8 cellular contexts compared by ENCODE assay signal in genomic region chr9:34123682-34124081, GRCh38.
A peak's percentile ranks its signal among the peaks of the same experiment; 100 is the strongest.
DNase-seq lines count a peak whose midpoint lies in the region; ATAC-seq lines count a peak whose summit lies in the region.

No MANE protein-coding gene starts in this region.

- no peaks in the 10 kb centered on the region for H3K27me3 Mint-ChIP-seq in activated naive CD4-positive, alpha-beta T cell treated with anti-CD3 and anti-CD28 coated beads, Interleukin-2, amount 50 U/mL, for 24 hours

- H3K27ac Mint-ChIP-seq in activated naive CD4-positive, alpha-beta T cell treated with anti-CD3 and anti-CD28 coated beads, Interleukin-2, amount 50 U/mL, for 24 hours: peak overlapping the region; percentile 76

- no peaks in the 10 kb centered on the region for H3K9me3 Mint-ChIP-seq in activated naive CD4-positive, alpha-beta T cell treated with anti-CD3 and anti-CD28 coated beads, Interleukin-2, amount 50 U/mL, for 24 hours

- DNase-seq in pons (ENCODE audit: low spot score) (peak; percentile 81), islet precursor cell (no peak), DMS79 treated with DMSO at 0.1 percent for 48 hours (lab: John Stamatoyannopoulos, UW) (no peak), NCI-H1930 (lab: John Stamatoyannopoulos, UW) (no peak), DMS 273 (lab: John Stamatoyannopoulos, UW; ENCODE audit: unreplicated experiment) (no peak)

- H3K4me1 Mint-ChIP-seq in activated naive CD4-positive, alpha-beta T cell treated with anti-CD3 and anti-CD28 coated beads, Interleukin-2, amount 50 U/mL, for 24 hours: peaks cover 58% of the 10 kb centered on the region

- ATAC-seq in GM18867 (IDR thresholded peaks at IDR 0.05; ENCODE audit: unreplicated experiment) (peak; percentile 42), HG03565 (IDR thresholded peaks at IDR 0.05; ENCODE audit: unreplicated experiment) (peak; percentile 32)

- H3K36me3 Mint-ChIP-seq in activated naive CD4-positive, alpha-beta T cell treated with anti-CD3 and anti-CD28 coated beads, Interleukin-2, amount 50 U/mL, for 24 hours: peaks cover 13% of the 10 kb centered on the region

- peak overlapping the region; percentile 99 for H3K4me3 Mint-ChIP-seq in activated naive CD4-positive, alpha-beta T cell treated with anti-CD3 and anti-CD28 coated beads, Interleukin-2, amount 50 U/mL, for 24 hours
